In genomic region chr1:183159960-183160359, GRCh38 we compare ENCODE assay signal across 1 cellular context.
TF ChIP-seq lines count a peak whose summit lies in the region.

No MANE protein-coding gene starts in this region.

TF ChIP-seq in K562, 482 proteins besides CTCF, POLR2A, EP300 and RAD21 (continued from another document):
- TF ChIP-seq E2F5 (CRISPR knock-in tag; IDR thresholded peaks at IDR 0.05) (no peak), MLLT1 (IDR thresholded peaks at IDR 0.05) (no peak), FOXM1 (IDR thresholded peaks at IDR 0.05; ENCODE audit: low read depth) (no peak), FOXM1 (CRISPR knock-in tag; IDR thresholded peaks at IDR 0.05; ENCODE audit: low read depth) (no peak), ZNF274 (IDR thresholded peaks at IDR 0.05; ENCODE audit: borderline replicate concordance, low read depth, low read length) (no peak), RFX1 (IDR thresholded peaks at IDR 0.05) (no peak), ZNF407 (IDR thresholded peaks at IDR 0.05; ENCODE audit: low read depth) (no peak), RCOR1 (IDR thresholded peaks at IDR 0.05; ENCODE audit: borderline replicate concordance in 1 of 2, low read depth in 2 of 2, low read length in 2 of 2) (no peak)
